In the genomic region with DNA sequence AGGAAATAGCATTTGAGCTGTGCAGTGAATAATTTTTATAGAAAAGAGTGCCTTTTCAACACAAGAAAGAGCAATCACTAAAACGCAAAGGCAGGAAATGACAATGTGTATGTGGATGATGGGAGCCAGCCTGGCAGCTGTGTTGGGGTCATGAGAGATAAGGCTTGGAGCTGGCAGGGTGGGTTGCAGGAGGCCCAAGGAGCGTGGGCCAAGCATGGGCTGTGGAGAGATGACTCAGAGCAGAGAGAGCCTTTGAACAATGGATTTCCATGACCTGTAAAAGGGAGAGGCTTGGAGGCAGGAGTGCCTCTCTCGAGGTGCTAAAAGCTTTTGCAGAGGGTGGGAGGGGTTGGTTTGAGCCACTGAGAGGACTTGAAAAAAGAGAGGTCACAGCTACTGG, we compare ENCODE assay signal across 16 cellular contexts. TPM values are rescaled to one million over a fixed set of nuclear protein-coding genes. Genes with fewer than 3 reads are reported as not detected.
DNase-seq lines count a peak whose midpoint lies in the region; ATAC-seq, FAIRE-seq and TF ChIP-seq lines count a peak whose summit lies in the region.
"Had no signal": no experiment of that assay in that cellular context is flagged by ENCODE, and none has a peak within 500 bp of the region (broad histone marks: within the 10 kb centered on the region; RNA-seq: fewer than 3 reads in every experiment).

No MANE protein-coding gene starts in this region.

- H3K4me3 ChIP-seq in astrocyte (ENCODE audit: insufficient read depth, low read depth, low read length) (no peak overlapping the region), gastrocnemius medialis (no peak overlapping the region)
- H3K4me3 ChIP-seq: GM12878 had no signal

- no peaks in the 10 kb centered on the region for H3K9me3 ChIP-seq in astrocyte (ENCODE audit: insufficient read depth, low read depth, low read length)
- H3K9me3 ChIP-seq in gastrocnemius medialis: no peaks in the 10 kb centered on the region

- no peaks in the 10 kb centered on the region for H3K9me3 Mint-ChIP-seq in astrocyte (ENCODE audit: unreplicated experiment)
- no peaks in the 10 kb centered on the region for H3K9me3 Mint-ChIP-seq in activated CD8-positive, alpha-beta memory T cell treated with anti-CD3 and anti-CD28 coated beads, Interleukin-2, amount 10 ng/mL, durations not matched to agents 7 days and 5 days (ENCODE audit: low read depth)
- H3K9me3 Mint-ChIP-seq: nephron progenitor cell had no signal

- in situ Hi-C loops in gastrocnemius medialis (cut with MboI; ENCODE audit: low sequenced_read_pairs in 4 of 4): loop anchor here (5.0 to 25.0 kb wide), 5 partner anchors 197 to 727 kb away; no protein-coding TSS in a partner anchor

- no peaks in the 10 kb centered on the region for H3K79me2 ChIP-seq in astrocyte (ENCODE audit: insufficient read depth, low read length)

- H3K4me1 ChIP-seq in astrocyte (ENCODE audit: insufficient read depth, low read length) (peaks cover 4% of the 10 kb centered on the region), gastrocnemius medialis (no peaks in the 10 kb centered on the region)

- H3K27me3 ChIP-seq in astrocyte (ENCODE audit: insufficient read depth, low read length): no peaks in the 10 kb centered on the region
- H3K27me3 ChIP-seq in gastrocnemius medialis: no peaks in the 10 kb centered on the region

- peaks cover 6% of the 10 kb centered on the region for H3K4me1 Mint-ChIP-seq in astrocyte (ENCODE audit: low read depth, unreplicated experiment)
- H3K4me1 Mint-ChIP-seq in activated CD8-positive, alpha-beta memory T cell treated with anti-CD3 and anti-CD28 coated beads, Interleukin-2, amount 10 ng/mL, durations not matched to agents 7 days and 5 days: peaks cover 11% of the 10 kb centered on the region

- no peak overlapping the region for H3K27ac Mint-ChIP-seq in astrocyte (ENCODE audit: unreplicated experiment)
- H3K27ac Mint-ChIP-seq in activated CD8-positive, alpha-beta memory T cell treated with anti-CD3 and anti-CD28 coated beads, Interleukin-2, amount 10 ng/mL, durations not matched to agents 7 days and 5 days: no peak overlapping the region
- H3K27ac Mint-ChIP-seq: nephron progenitor cell had no signal

- H2AFZ ChIP-seq in astrocyte (ENCODE audit: low read depth, low read length): peak overlapping the region; percentile 31

- DNase-seq in A172 (ENCODE audit: low spot score): peak; percentile 16
- peak; percentile 62 for DNase-seq in HT1080 (ENCODE audit: low read depth)
- peak; percentile 34 for DNase-seq in astrocyte (ENCODE audit: low read depth)
- DNase-seq in iris pigment epithelial cell (ENCODE audit: low read depth): peak; percentile 17
- no peak for DNase-seq in NCI-H345 treated with DMSO at 0.1 percent for 48 hours (lab: John Stamatoyannopoulos, UW; ENCODE audit: unreplicated experiment)
- DNase-seq in GM12891 (ENCODE audit: insufficient read length, low spot score): no peak
- DNase-seq in gastrocnemius medialis: no peak
- DNase-seq in activated CD8-positive, alpha-beta memory T cell treated with anti-CD3 and anti-CD28 coated beads, Interleukin-2, amount 10 ng/mL, durations not matched to agents 7 days and 5 days: no peak
- DNase-seq: activated CD4-positive, alpha-beta T cell treated with anti-CD3 and anti-CD28 coated beads, Interleukin-2, amount 50 U/mL, for 4 hours; Kasumi-1; mammary epithelial cell; NCI-H1436 treated with DMSO at 0.1 percent for 48 hours; nephron progenitor cell; substantia nigra; T-helper 9 cell had no signal

- H3K27me3 Mint-ChIP-seq in astrocyte (ENCODE audit: low read depth, unreplicated experiment): peaks cover 2% of the 10 kb centered on the region
- H3K27me3 Mint-ChIP-seq in activated CD8-positive, alpha-beta memory T cell treated with anti-CD3 and anti-CD28 coated beads, Interleukin-2, amount 10 ng/mL, durations not matched to agents 7 days and 5 days: peaks cover 5% of the 10 kb centered on the region

- H4K20me1 ChIP-seq in astrocyte (ENCODE audit: insufficient read depth, low read length): no peaks in the 10 kb centered on the region

- TF ChIP-seq POLR2A in GM12891 (IDR thresholded peaks at IDR 0.05; ENCODE audit: low read depth, low read length) (no peak), gastrocnemius medialis (IDR thresholded peaks at IDR 0.05) (no peak)

- H3K9ac ChIP-seq in astrocyte (ENCODE audit: low read length): no peak overlapping the region

- H3K27ac ChIP-seq in astrocyte (ENCODE audit: low read depth, low read length): no peak overlapping the region
- H3K27ac ChIP-seq in gastrocnemius medialis: no peak overlapping the region

- H3K36me3 ChIP-seq in astrocyte (ENCODE audit: insufficient read depth, low read length): no peaks in the 10 kb centered on the region
- H3K36me3 ChIP-seq in gastrocnemius medialis: no peaks in the 10 kb centered on the region

- H3K4me3 Mint-ChIP-seq in astrocyte (ENCODE audit: unreplicated experiment): no peak overlapping the region
- H3K4me3 Mint-ChIP-seq in activated CD8-positive, alpha-beta memory T cell treated with anti-CD3 and anti-CD28 coated beads, Interleukin-2, amount 10 ng/mL, durations not matched to agents 7 days and 5 days: no peak overlapping the region
- H3K4me3 Mint-ChIP-seq: nephron progenitor cell had no signal

- no peak for ATAC-seq in gastrocnemius medialis
- ATAC-seq in activated CD8-positive, alpha-beta memory T cell treated with anti-CD3 and anti-CD28 coated beads, Interleukin-2, amount 10 ng/mL, durations not matched to agents 7 days and 5 days: no peak
- ATAC-seq: GM12878 had no signal

- CTCF ChIA-PET in activated CD8-positive, alpha-beta memory T cell treated with anti-CD3 and anti-CD28 coated beads, Interleukin-2, amount 10 ng/mL, durations not matched to agents 7 days and 5 days (lab: Charles Lee): interaction anchor here (0.8 to 2.9 kb wide), 6 partner anchors 21 to 240 kb away, joined by 3 to 21 read pairs (median 4); partner anchors contain the start of genes GFOD1 and SIRT5

- no peaks in the 10 kb centered on the region for H3K36me3 Mint-ChIP-seq in astrocyte (ENCODE audit: low read depth, unreplicated experiment)
- no peaks in the 10 kb centered on the region for H3K36me3 Mint-ChIP-seq in activated CD8-positive, alpha-beta memory T cell treated with anti-CD3 and anti-CD28 coated beads, Interleukin-2, amount 10 ng/mL, durations not matched to agents 7 days and 5 days

- TF ChIP-seq CTCF in astrocyte (IDR thresholded peaks at IDR 0.05; ENCODE audit: insufficient read depth, low read depth, low read length) (no peak), gastrocnemius medialis (IDR thresholded peaks at IDR 0.05 in 4 of 5, conservative IDR thresholded peaks at IDR 0.05 in 1 of 5) (no peak)

- intact Hi-C loops in gastrocnemius medialis (cut with DNase I; ENCODE audit: low total_unique reads): loop anchor here (5.0 kb wide), 4 partner anchors 62 to 732 kb away; partner anchors contain the start of gene GFOD1

- peak overlapping the region; percentile 39 for H3K4me2 ChIP-seq in astrocyte (ENCODE audit: low read length)

- FAIRE-seq in astrocyte (lab: Jason Lieb, UNC) (no peak), GM12891 (lab: Jason Lieb, UNC) (no peak)
- FAIRE-seq: GM12878 had no signal

TF ChIP-seq in GM12891, 5 proteins besides CTCF, POLR2A, EP300 and RAD21:
- TF ChIP-seq PAX5 (IDR thresholded peaks at IDR 0.05; ENCODE audit: insufficient read depth, low read length, severe bottlenecking) (no peak), TAF1 (IDR thresholded peaks at IDR 0.05; ENCODE audit: low read depth, low read length) (no peak), SPI1 (IDR thresholded peaks at IDR 0.05; ENCODE audit: low read depth, low read length) (no peak), POLR2AphosphoS5 (IDR thresholded peaks at IDR 0.05; ENCODE audit: low read depth, low read length) (no peak), POU2F2 (IDR thresholded peaks at IDR 0.05; ENCODE audit: low read depth, low read length) (no peak)

RNA-seq across cellular contexts. Expression of gene TBC1D7, which starts 6.6 kb away (rescaled TPM):
- total RNA-seq in A172 (2014; rRNA removed; shearing (Covaris generic)): 29.7 and 52.5 TPM in 2 replicates
- 19.2 and 22.6 TPM in 2 replicates for total RNA-seq in HT1080 (2014; rRNA removed; shearing (Covaris generic))
- 28.3 and 32.7 TPM in 2 replicates for polyA plus RNA-seq in HT1080 (2015; cell fraction: cytosol; rRNA removed)
- polyA plus RNA-seq in HT1080 (2015; cell fraction: nucleus; rRNA removed): 16.4 and 27.3 TPM in 2 replicates
- 27.2 and 27.9 TPM in 2 replicates for total RNA-seq in astrocyte
- polyA plus RNA-seq in GM12891 (2012; ENCODE audit: low read depth, missing spikeins): 21.3 TPM
- total RNA-seq in gastrocnemius medialis: 10 to 100 TPM in 1 of 4 donors, 1 to 10 TPM in 3; 5.7 to 14.9 (median 6.6) TPM
- 10 to 100 TPM; 25.1 to 26.0 TPM for total RNA-seq in activated CD8-positive, alpha-beta memory T cell treated with anti-CD3 and anti-CD28 coated beads, Interleukin-2, amount 10 ng/mL, durations not matched to agents 7 days and 5 days

Comparison
In these comparisons a context has a peak if more than half of its experiments do, and no peak if none do; other contexts are left out.
1. DNase-seq: peak in A172 (single experiment), HT1080 (single experiment), astrocyte (single experiment) and iris pigment epithelial cell (single experiment); none in NCI-H345 treated with DMSO at 0.1 percent for 48 hours (single experiment), GM12891 (single experiment), gastrocnemius medialis (0 of 2) and activated CD8-positive, alpha-beta memory T cell treated with anti-CD3 and anti-CD28 coated beads, Interleukin-2, amount 10 ng/mL, durations not matched to agents 7 days and 5 days (single experiment).